ENCODE assay signal across 13 cellular contexts in the genomic region with DNA sequence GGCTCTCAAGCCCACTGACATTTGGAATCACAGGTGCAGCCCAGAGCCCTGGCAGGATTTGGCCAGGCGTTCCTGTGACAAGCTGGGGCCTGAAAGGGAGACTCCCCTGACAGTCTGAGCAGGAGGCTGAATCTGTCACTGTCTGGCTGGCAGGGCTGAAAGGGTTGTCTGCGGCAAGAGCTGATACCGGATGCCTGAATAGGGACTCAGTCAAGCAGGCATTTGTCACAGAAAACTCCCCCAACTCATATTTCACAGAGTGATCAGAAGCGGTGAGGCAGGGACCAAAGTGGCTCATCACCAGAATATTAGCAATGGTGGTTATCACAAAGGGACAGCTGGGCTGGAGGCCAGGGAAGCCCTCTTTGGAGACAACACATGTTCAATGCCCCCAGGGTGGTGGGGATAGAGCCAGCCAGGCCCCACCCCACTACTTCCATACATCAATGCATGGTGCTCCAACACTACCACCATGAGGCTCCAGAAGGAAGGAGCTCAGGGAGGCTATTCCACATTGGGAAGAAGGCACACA.
A peak's percentile ranks its signal among the peaks of the same experiment; 100 is the strongest.
DNase-seq lines count a peak whose midpoint lies in the region; ATAC-seq and TF ChIP-seq lines count a peak whose summit lies in the region.
"Had no signal": no experiment of that assay in that cellular context is flagged by ENCODE, and none has a peak within 500 bp of the region (broad histone marks: within the 10 kb centered on the region; RNA-seq: fewer than 3 reads in every experiment).

No MANE protein-coding gene starts in this region.

- no peaks in the 10 kb centered on the region for H3K9me3 Mint-ChIP-seq in endodermal cell

- peaks cover 11% of the 10 kb centered on the region for H3K4me1 Mint-ChIP-seq in endodermal cell
- H3K4me1 Mint-ChIP-seq: CD14-positive monocyte had no signal

- DNase-seq in NCI-H1694 treated with DMSO at 0.1 percent for 48 hours (lab: John Stamatoyannopoulos, UW) (peak; percentile 82), endodermal cell (peak; percentile 67), posterior vena cava (ENCODE audit: low spot score) (peak; percentile 56)
- DNase-seq in stimulated activated CD4-positive, alpha-beta T cell treated with anti-CD3 and anti-CD28 coated beads, Interleukin-12 subunit alpha, Interleukin-12 subunit beta, amount 100 ng/mL, for 4 hours: no peak
- DNase-seq: activated CD4-positive, alpha-beta T cell treated with anti-CD3 and anti-CD28 coated beads, Interleukin-2, amount 50 U/mL, for 4 hours; GDM1; HCEC 1CT; KG1; stimulated activated CD4-positive, alpha-beta T cell treated with anti-CD3 and anti-CD28 coated beads, Interleukin-1b, Interleukin-23, amount 100 ng/mL, for 48 hours had no signal

- H3K36me3 Mint-ChIP-seq in endodermal cell (ENCODE audit: low read depth): no peaks in the 10 kb centered on the region
- H3K36me3 Mint-ChIP-seq: CD14-positive monocyte had no signal

- H3K27me3 ChIP-seq in endodermal cell (ENCODE audit: control insufficient read depth, insufficient read depth, low read length, poor library complexity, severe bottlenecking): no peaks in the 10 kb centered on the region

- H3K4me3 ChIP-seq in endodermal cell (ENCODE audit: low read length): no peak overlapping the region

- no peaks in the 10 kb centered on the region for H3K27me3 Mint-ChIP-seq in endodermal cell (ENCODE audit: insufficient read depth)

- no peak overlapping the region for H3K4me3 Mint-ChIP-seq in endodermal cell
- H3K4me3 Mint-ChIP-seq: CD14-positive monocyte had no signal

- H3K27ac ChIP-seq in endodermal cell (ENCODE audit: low read depth, low read length): peak overlapping the region; percentile 63

- H3K9ac ChIP-seq in endodermal cell (ENCODE audit: extremely low read depth, low read length, poor library complexity, severe bottlenecking): no peak overlapping the region

- peak; percentile 69 for TF ChIP-seq CTCF in endodermal cell (conservative IDR thresholded peaks at IDR 0.05)

- intact Hi-C loops in posterior vena cava (cut with DNase I): no loop called here

- peak; percentile 63 for ATAC-seq in GM18867 (IDR thresholded peaks at IDR 0.05; ENCODE audit: unreplicated experiment)
- no peak for ATAC-seq in activated CD4-positive, CD25-positive, alpha-beta regulatory T cell treated with anti-CD3 and anti-CD28 coated beads, Interleukin-2, amount 50 U/mL, for 24 hours
- no peak for ATAC-seq in HG03571 (IDR thresholded peaks at IDR 0.05; ENCODE audit: unreplicated experiment)

- H3K27ac Mint-ChIP-seq in endodermal cell: no peak overlapping the region

- peaks cover 5% of the 10 kb centered on the region for H3K4me1 ChIP-seq in endodermal cell (ENCODE audit: control insufficient read depth, insufficient read depth, low read length)

- no peaks in the 10 kb centered on the region for H3K9me3 ChIP-seq in endodermal cell (ENCODE audit: control insufficient read depth, low read length)

- no peaks in the 10 kb centered on the region for H3K36me3 ChIP-seq in endodermal cell (ENCODE audit: control insufficient read depth, insufficient read depth, low read length)

- WGBS in endodermal cell (ENCODE audit: insufficient coverage in 1 of 2, insufficient read length in 1 of 2), 2 experiments: 80 to 94% methylated on average over 1 to 4 of the region's 4 CpGs
